Comparison of ENCODE assay signal across 22 cellular contexts in the genomic region with DNA sequence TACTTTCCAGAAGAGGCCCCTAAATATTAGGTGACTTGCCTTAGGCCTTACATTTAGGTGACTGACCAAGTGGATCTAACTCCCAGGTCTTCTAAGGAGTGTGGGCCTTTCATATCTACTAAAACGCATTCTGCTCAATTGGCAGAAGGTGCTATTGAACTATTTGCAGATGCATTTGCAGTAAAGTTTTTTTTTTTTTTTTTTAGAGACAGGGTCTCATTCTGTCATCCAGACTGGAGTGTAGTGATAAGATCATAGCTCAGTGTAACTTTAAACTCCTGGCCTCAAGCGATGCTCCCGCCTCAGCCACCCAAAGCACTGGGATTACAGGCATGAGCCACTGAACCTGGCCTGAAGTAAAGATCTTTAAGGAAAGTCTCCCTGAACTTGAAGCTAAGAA. TPM values are rescaled to one million over a fixed set of nuclear protein-coding genes. Genes with fewer than 3 reads are reported as not detected.
A peak's percentile ranks its signal among the peaks of the same experiment; 100 is the strongest.
DNase-seq lines count a peak whose midpoint lies in the region; TF ChIP-seq lines count a peak whose summit lies in the region.
"Had no signal": no experiment of that assay in that cellular context is flagged by ENCODE, and none has a peak within 500 bp of the region (broad histone marks: within the 10 kb centered on the region; RNA-seq: fewer than 3 reads in every experiment).

No MANE protein-coding gene starts in this region.

- peaks cover 8% of the 10 kb centered on the region for H3K9me3 Mint-ChIP-seq in MCF 10A (ENCODE audit: unreplicated experiment)
- no peaks in the 10 kb centered on the region for H3K9me3 Mint-ChIP-seq in type B pancreatic cell
- H3K9me3 Mint-ChIP-seq: stimulated activated effector memory CD8-positive, alpha-beta T cell treated with anti-CD3 and anti-CD28 coated beads, Interleukin-12 subunit alpha, Interleukin-12 subunit beta, amount 100 ng/mL, for 72 hours had no signal

- H3K27me3 Mint-ChIP-seq in MCF 10A (ENCODE audit: insufficient read depth, unreplicated experiment) (no peaks in the 10 kb centered on the region), type B pancreatic cell (no peaks in the 10 kb centered on the region)

- BruUV-seq in MCF 10A (replicated peaks; lab: Mats Ljungman, UMichigan), result no TSS peak

- no peaks in the 10 kb centered on the region for H3K9me2 ChIP-seq in hepatocyte (replicated peaks; ENCODE audit: insufficient read depth)

- 17% methylated on average over 3 of the region's 3 CpGs for WGBS in hepatocyte (ENCODE audit: low lambda C conversion rate, missing lambda C conversion rate)

- H3K36me3 ChIP-seq in breast epithelium (no peaks in the 10 kb centered on the region), hepatocyte (replicated peaks; ENCODE audit: insufficient read depth, low read depth) (no peaks in the 10 kb centered on the region), left ventricle myocardium inferior (no peaks in the 10 kb centered on the region)
- H3K36me3 ChIP-seq: cardiac muscle cell, gastroesophageal sphincter, neutrophil had no signal

- H3K36me3 Mint-ChIP-seq in MCF 10A (ENCODE audit: insufficient read depth, unreplicated experiment) (peaks cover 7% of the 10 kb centered on the region), type B pancreatic cell (no peaks in the 10 kb centered on the region)
- H3K36me3 Mint-ChIP-seq: stimulated activated effector memory CD8-positive, alpha-beta T cell treated with anti-CD3 and anti-CD28 coated beads, Interleukin-12 subunit alpha, Interleukin-12 subunit beta, amount 100 ng/mL, for 72 hours had no signal

- TF ChIP-seq POLR2A in breast epithelium (IDR thresholded peaks at IDR 0.05), result no peak

- H4K20me1 ChIP-seq in hepatocyte (ENCODE audit: insufficient read depth, poor library complexity, severe bottlenecking), result no peaks in the 10 kb centered on the region

- H2AFZ ChIP-seq in hepatocyte, result peak overlapping the region; percentile 17
- H2AFZ ChIP-seq: PC-9 had no signal

- H3K9me3 ChIP-seq in breast epithelium, result no peaks in the 10 kb centered on the region
- no peaks in the 10 kb centered on the region for H3K9me3 ChIP-seq in hepatocyte (ENCODE audit: low read depth)
- H3K9me3 ChIP-seq in left ventricle myocardium inferior (replicated peaks), result no peaks in the 10 kb centered on the region
- H3K9me3 ChIP-seq: gastroesophageal sphincter, neutrophil had no signal

- intact Hi-C loops in MCF 10A (cut with micrococcal nuclease) (loop anchor here (2.0 to 10.0 kb wide), 4 partner anchors 263 to 909 kb away; partner anchors contain the start of genes IER5 and MR1), breast epithelium (cut with DNase I; ENCODE audit: low total_unique reads) (no loop called here), left ventricle myocardium inferior (cut with micrococcal nuclease) (loop anchor here (5.0 kb wide), 1 partner anchor 347 kb away; no protein-coding TSS in a partner anchor)

- H3K4me3 ChIP-seq in breast epithelium, result no peak overlapping the region
- H3K4me3 ChIP-seq in hepatocyte, result no peak overlapping the region
- H3K4me3 ChIP-seq in left ventricle myocardium inferior, result no peak overlapping the region
- H3K4me3 ChIP-seq: cardiac muscle cell, gastroesophageal sphincter, PC-9 had no signal

- no peak overlapping the region for H3K4me2 ChIP-seq in hepatocyte
- H3K4me2 ChIP-seq: PC-9 had no signal

- H3K27ac Mint-ChIP-seq in MCF 10A (ENCODE audit: low read depth, unreplicated experiment) (peak overlapping the region; percentile 91), type B pancreatic cell (peak overlapping the region; percentile 79)
- H3K27ac Mint-ChIP-seq: activated CD8-positive, alpha-beta T cell treated with anti-CD3 and anti-CD28 coated beads, Interleukin-2, amount 10 ng/mL, durations not matched to agents 7 days and 5 days; endodermal cell; stimulated activated effector memory CD8-positive, alpha-beta T cell treated with anti-CD3 and anti-CD28 coated beads, Interleukin-12 subunit alpha, Interleukin-12 subunit beta, amount 100 ng/mL, for 72 hours had no signal

- CTCF ChIA-PET in MCF 10A (lab: Yijun Ruan, JAX), result interaction anchor here (0.5 to 13.2 kb wide), 53 partner anchors 8 to 910 kb away, joined by 3 to 253 read pairs (median 4); partner anchors contain the start of genes ACBD6, MR1 and XPR1

- POLR2A ChIA-PET in MCF 10A (lab: Yijun Ruan, JAX), result interaction anchor here (0.6 to 8.5 kb wide), 21 partner anchors 10 to 627 kb away, joined by 3 to 151 read pairs (median 6); partner anchors contain the start of genes ACBD6, MR1, STX6 and XPR1

- no peak overlapping the region for H3K27ac ChIP-seq in breast epithelium
- no peak overlapping the region for H3K27ac ChIP-seq in hepatocyte
- no peak overlapping the region for H3K27ac ChIP-seq in left ventricle myocardium inferior (replicated peaks)
- H3K27ac ChIP-seq: cardiac muscle cell, neutrophil, PC-9 had no signal

- H3K79me2 ChIP-seq in hepatocyte, result no peaks in the 10 kb centered on the region

- DNase-seq in MCF 10A (ENCODE audit: unreplicated experiment), result no peak
- no peak for DNase-seq in breast epithelium (ENCODE audit: low spot score in 2 of 2)
- DNase-seq in SK-N-DZ (ENCODE audit: low spot score), result peak; percentile 27
- no peak for DNase-seq in hepatocyte (ENCODE audit: low spot score)
- DNase-seq in type B pancreatic cell (ENCODE audit: extremely low spot score, unreplicated experiment), result no peak
- DNase-seq in activated gamma-delta T cell treated with Interleukin-2 at 50 U/mL for 16 hours, result no peak
- no peak for DNase-seq in GM19238 (ENCODE audit: insufficient read length, low spot score)
- no peak for DNase-seq in left ventricle myocardium inferior
- DNase-seq: cortex of kidney had no signal

- H3K4me1 Mint-ChIP-seq in MCF 10A (ENCODE audit: insufficient read depth, unreplicated experiment), result peaks cover 7% of the 10 kb centered on the region
- peaks cover 16% of the 10 kb centered on the region for H3K4me1 Mint-ChIP-seq in type B pancreatic cell (ENCODE audit: unreplicated experiment)
- H3K4me1 Mint-ChIP-seq: endodermal cell; stimulated activated effector memory CD8-positive, alpha-beta T cell treated with anti-CD3 and anti-CD28 coated beads, Interleukin-12 subunit alpha, Interleukin-12 subunit beta, amount 100 ng/mL, for 72 hours had no signal

- H3K4me1 ChIP-seq in breast epithelium, result no peaks in the 10 kb centered on the region
- peaks cover 8% of the 10 kb centered on the region for H3K4me1 ChIP-seq in hepatocyte (ENCODE audit: insufficient read depth)
- peaks cover 22% of the 10 kb centered on the region for H3K4me1 ChIP-seq in left ventricle myocardium inferior

- H3K4me3 Mint-ChIP-seq in MCF 10A (ENCODE audit: unreplicated experiment), result no peak overlapping the region
- H3K4me3 Mint-ChIP-seq in type B pancreatic cell, result no peak overlapping the region
- H3K4me3 Mint-ChIP-seq: activated CD8-positive, alpha-beta T cell treated with anti-CD3 and anti-CD28 coated beads, Interleukin-2, amount 10 ng/mL, durations not matched to agents 7 days and 5 days; endodermal cell; stimulated activated effector memory CD8-positive, alpha-beta T cell treated with anti-CD3 and anti-CD28 coated beads, Interleukin-12 subunit alpha, Interleukin-12 subunit beta, amount 100 ng/mL, for 72 hours had no signal

- no peaks in the 10 kb centered on the region for H3K27me3 ChIP-seq in breast epithelium
- no peaks in the 10 kb centered on the region for H3K27me3 ChIP-seq in hepatocyte
- no peaks in the 10 kb centered on the region for H3K27me3 ChIP-seq in left ventricle myocardium inferior (ENCODE audit: low read depth)
- H3K27me3 ChIP-seq: cardiac muscle cell, gastroesophageal sphincter, neutrophil had no signal

- no peak for TF ChIP-seq CTCF in MCF 10A (IDR thresholded peaks at IDR 0.05; ENCODE audit: unreplicated experiment)
- TF ChIP-seq CTCF in breast epithelium (IDR thresholded peaks at IDR 0.05), result no peak
- TF ChIP-seq CTCF in hepatocyte (IDR thresholded peaks at IDR 0.05; ENCODE audit: poor library complexity), result no peak
- no peak for TF ChIP-seq CTCF in type B pancreatic cell (conservative IDR thresholded peaks at IDR 0.05)
- no peak for TF ChIP-seq CTCF in left ventricle myocardium inferior (IDR thresholded peaks at IDR 0.05; ENCODE audit: borderline replicate concordance)

RNA-seq across cellular contexts. Expression of gene ACBD6, which starts 13.0 kb away (rescaled TPM):
- total RNA-seq in MCF 10A (2022) (123 and 136 TPM in 2 replicates), breast epithelium (10 to 100 TPM; 42.6 to 50.1 (median 48.8) TPM), hepatocyte (40.2 and 45.8 TPM in 2 replicates), type B pancreatic cell (ENCODE audit: low replicate concordance) (37.2 and 49.1 TPM in 2 replicates), left ventricle myocardium inferior (18.2 TPM)
- polyA plus RNA-seq in SK-N-DZ (2014; cell fraction: cytosol; rRNA removed), result 58.9 and 72.3 TPM in 2 replicates
- polyA plus RNA-seq in SK-N-DZ (2014; cell fraction: nucleus; rRNA removed), result 86.0 and 102 TPM in 2 replicates
- 36.3 and 45.8 TPM in 2 replicates for polyA plus RNA-seq in hepatocyte

RNA-seq across cellular contexts. Expression of gene OVAAL, which starts 43.4 kb away (rescaled TPM):
- total RNA-seq in MCF 10A (2022) (not detected in 2 replicates), breast epithelium (not detected), hepatocyte (not detected in 2 replicates), type B pancreatic cell (ENCODE audit: low replicate concordance) (not detected in 2 replicates), left ventricle myocardium inferior (5.3 TPM)
- polyA plus RNA-seq in SK-N-DZ (2014; cell fraction: cytosol; rRNA removed), result 0.38 and 0.39 TPM in 2 replicates
- 0.73 and 1.4 TPM in 2 replicates for polyA plus RNA-seq in SK-N-DZ (2014; cell fraction: nucleus; rRNA removed)
- not detected in 2 replicates for polyA plus RNA-seq in hepatocyte
- total RNA-seq: activated CD8-positive, alpha-beta T cell treated with anti-CD3 and anti-CD28 coated beads, Interleukin-2, amount 10 ng/mL, durations not matched to agents 7 days and 5 days; endodermal cell; gastroesophageal sphincter; liver; PC-9; pulmonary artery endothelial cell; T-helper 1 cell treated with Interleukin-12 subunit alpha and Interleukin-12 subunit beta and Interleukin-4 antibody, amounts not matched to agents 30 ng/mL and 1 ng/mL, for 36 hours; ureter had no signal
- polyA plus RNA-seq: BJ, liver, small intestine had no signal
